Comparison of ENCODE assay signal across 18 cellular contexts in genomic region chr16:14056970-14057369, GRCh38. TPM values are rescaled to one million over a fixed set of nuclear protein-coding genes. Genes with fewer than 3 reads are reported as not detected.
DNase-seq lines count a peak whose midpoint lies in the region; ATAC-seq, FAIRE-seq and TF ChIP-seq lines count a peak whose summit lies in the region.
"Had no signal": no experiment of that assay in that cellular context is flagged by ENCODE, and none has a peak within 500 bp of the region (broad histone marks: within the 10 kb centered on the region; RNA-seq: fewer than 3 reads in every experiment).

No MANE protein-coding gene starts in this region.

- no peak for DNase-seq in right lobe of liver
- no peak for DNase-seq in HepG2 (ENCODE audit: low spot score)
- DNase-seq in esophagus muscularis mucosa (ENCODE audit: extremely low spot score): no peak
- no peak for DNase-seq in psoas muscle
- no peak for DNase-seq in medulla oblongata (ENCODE audit: extremely low spot score)
- DNase-seq in SIG-M5 treated with dmso at 0.1 percent for 504 hours (lab: John Stamatoyannopoulos, UW; ENCODE audit: unreplicated experiment): no peak
- DNase-seq in activated CD4-positive, alpha-beta memory T cell treated with anti-CD3 and anti-CD28 coated beads for 36 hours: no peak
- no peak for DNase-seq in suprapubic skin (ENCODE audit: low spot score in 2 of 2)
- DNase-seq: foreskin melanocyte; immature natural killer cell; mucosa of descending colon; NCI-H2107; NCI-H82; stimulated activated CD4-positive, alpha-beta T cell treated with anti-CD3 and anti-CD28 coated beads, Interleukin-1b, Interleukin-23, amount 100 ng/mL, for 48 hours; T-helper 17 cell; trophoblast cell had no signal

- CTCF ChIA-PET in HepG2 (lab: Yijun Ruan, JAX; ENCODE audit: low intra/inter-chr PET ratio, low total read pairs): no interaction called here
- CTCF ChIA-PET in activated CD4-positive, alpha-beta memory T cell treated with anti-CD3 and anti-CD28 coated beads for 36 hours (lab: Charles Lee): no interaction called here

- TF ChIP-seq EP300 in HepG2 (IDR thresholded peaks at IDR 0.05; ENCODE audit: low read depth in 2 of 2, low read length in 2 of 2) (no peak), HepG2 (CRISPR knock-in tag; IDR thresholded peaks at IDR 0.05; ENCODE audit: borderline replicate concordance) (no peak), esophagus muscularis mucosa (IDR thresholded peaks at IDR 0.05) (peak; percentile 25), suprapubic skin (IDR thresholded peaks at IDR 0.05) (no peak)

- H3K36me3 Mint-ChIP-seq in activated CD4-positive, alpha-beta memory T cell treated with anti-CD3 and anti-CD28 coated beads for 36 hours: no peaks in the 10 kb centered on the region
- H3K36me3 Mint-ChIP-seq: immature natural killer cell had no signal

- peak in 3 of 4 donors; percentile 33 to 52 (median 35) for ATAC-seq in right lobe of liver
- ATAC-seq in HepG2: no peak
- no peak for ATAC-seq in psoas muscle
- ATAC-seq: mucosa of descending colon, T-helper 17 cell had no signal

- TF ChIP-seq RAD21 in HepG2 (CRISPR knock-in tag; IDR thresholded peaks at IDR 0.05): no peak

- H3K9me3 ChIP-seq in right lobe of liver (no peaks in the 10 kb centered on the region), HepG2 (ENCODE audit: low read length) (0 out of 2 replicates have a peak, but pooled peaks cover 6% of the 10 kb centered on the region), esophagus muscularis mucosa (peaks cover 0 to 7% (median 2%) of the 10 kb centered on the region in 4 donors), psoas muscle (no peaks in the 10 kb centered on the region), suprapubic skin (no peaks in the 10 kb centered on the region)
- H3K9me3 ChIP-seq: mucosa of descending colon, ovary had no signal

- no peaks in the 10 kb centered on the region for H3K9me3 Mint-ChIP-seq in activated CD4-positive, alpha-beta memory T cell treated with anti-CD3 and anti-CD28 coated beads for 36 hours

- H3K27ac ChIP-seq in right lobe of liver (peak overlapping the region in 1 of 3 donors; percentile 24), HepG2 (ENCODE audit: extremely low read length, insufficient read depth, low read length) (no peak overlapping the region), esophagus muscularis mucosa (replicated peaks in 1 of 4) (peak overlapping the region in 3 of 4 donors; percentile 56 to 63 (median 63)), psoas muscle (peak overlapping the region; percentile 36), suprapubic skin (no peak overlapping the region)
- H3K27ac ChIP-seq: ovary, RWPE1 had no signal

- H3K36me3 ChIP-seq in right lobe of liver (no peaks in the 10 kb centered on the region), HepG2 (replicated peaks in 1 of 2; ENCODE audit: control insufficient read depth in 1 of 2, insufficient read depth in 2 of 2, low read length in 2 of 2) (no peaks in the 10 kb centered on the region), esophagus muscularis mucosa (no peaks in the 10 kb centered on the region), psoas muscle (ENCODE audit: insufficient read depth in 1 of 2, low read depth in 1 of 2) (no peaks in the 10 kb centered on the region), suprapubic skin (no peaks in the 10 kb centered on the region)
- H3K36me3 ChIP-seq: ovary had no signal

- H3K4me2 ChIP-seq in HepG2 (ENCODE audit: low read depth, low read length): no peak overlapping the region

- TF ChIP-seq CTCF in right lobe of liver (IDR thresholded peaks at IDR 0.05) (no peak), HepG2 (CRISPR knock-in tag; IDR thresholded peaks at IDR 0.05) (no peak), esophagus muscularis mucosa (IDR thresholded peaks at IDR 0.05) (no peak), psoas muscle (IDR thresholded peaks at IDR 0.05) (no peak), suprapubic skin (IDR thresholded peaks at IDR 0.05) (no peak)

- no peak overlapping the region for H3K9ac ChIP-seq in HepG2 (ENCODE audit: insufficient read depth, low read depth, low read length)

- intact Hi-C loops in right lobe of liver (cut with DNase I) (no loop called here), HepG2 (cut with micrococcal nuclease; ENCODE audit: unreplicated experiment) (no loop called here), esophagus muscularis mucosa (cut with DNase I) (no loop called here), psoas muscle (cut with DNase I) (no loop called here)
- intact Hi-C loops in activated CD4-positive, alpha-beta memory T cell treated with anti-CD3 and anti-CD28 coated beads for 36 hours (cut with micrococcal nuclease): no loop called here

- H3K27me3 ChIP-seq in right lobe of liver: no peaks in the 10 kb centered on the region
- H3K27me3 ChIP-seq in HepG2 (ENCODE audit: control insufficient read depth in 1 of 2, insufficient read depth in 2 of 2, low read length in 2 of 2): 0 out of 5 replicates have a peak, but pooled peaks cover 3 to 17% of the 10 kb centered on the region in 2 experiments
- H3K27me3 ChIP-seq in esophagus muscularis mucosa: no peaks in the 10 kb centered on the region
- H3K27me3 ChIP-seq in psoas muscle (ENCODE audit: insufficient read depth in 3 of 3, low read length in 2 of 3): no peaks in the 10 kb centered on the region
- H3K27me3 ChIP-seq in suprapubic skin: no peaks in the 10 kb centered on the region
- H3K27me3 ChIP-seq: ovary had no signal

- TF ChIP-seq POLR2A in right lobe of liver (IDR thresholded peaks at IDR 0.05) (no peak), HepG2 (IDR thresholded peaks at IDR 0.05; ENCODE audit: insufficient read depth in 1 of 2, low read depth in 2 of 2, low read length in 2 of 2) (no peak), esophagus muscularis mucosa (IDR thresholded peaks at IDR 0.05; ENCODE audit: low read depth) (no peak), suprapubic skin (IDR thresholded peaks at IDR 0.05) (no peak)

- no peak overlapping the region for H3K27ac Mint-ChIP-seq in activated CD4-positive, alpha-beta memory T cell treated with anti-CD3 and anti-CD28 coated beads for 36 hours
- H3K27ac Mint-ChIP-seq: immature natural killer cell, T-helper 17 cell had no signal

- no peak overlapping the region for H2AFZ ChIP-seq in HepG2 (ENCODE audit: low read length)

- in situ Hi-C loops in HepG2 (cut with HindIII; ENCODE audit: extremely low pct_ligation_motif_present, low pct_unique_long_range_greater_than_20kb): no loop called here

- H3K4me1 ChIP-seq in right lobe of liver (no peaks in the 10 kb centered on the region), HepG2 (ENCODE audit: insufficient read depth, low read length) (peaks cover 10% of the 10 kb centered on the region), esophagus muscularis mucosa (no peaks in the 10 kb centered on the region), psoas muscle (no peaks in the 10 kb centered on the region), suprapubic skin (no peaks in the 10 kb centered on the region)

- H3K27me3 Mint-ChIP-seq in activated CD4-positive, alpha-beta memory T cell treated with anti-CD3 and anti-CD28 coated beads for 36 hours: peaks cover 14% of the 10 kb centered on the region

- no TSS peak for BruUV-seq in HepG2 (replicated peaks; lab: Mats Ljungman, UMichigan)

- no peak for FAIRE-seq in HepG2 (lab: Jason Lieb, UNC)

- no peaks in the 10 kb centered on the region for H3K79me2 ChIP-seq in HepG2 (ENCODE audit: insufficient read depth, low read length)

- no peaks in the 10 kb centered on the region for H4K20me1 ChIP-seq in HepG2 (ENCODE audit: insufficient read depth, low read length)

- POLR2A ChIA-PET in HepG2 (lab: Yijun Ruan, JAX): no interaction called here
- POLR2A ChIA-PET in activated CD4-positive, alpha-beta memory T cell treated with anti-CD3 and anti-CD28 coated beads for 36 hours (lab: Charles Lee): no interaction called here

- H3K4me1 Mint-ChIP-seq in activated CD4-positive, alpha-beta memory T cell treated with anti-CD3 and anti-CD28 coated beads for 36 hours (ENCODE audit: low read depth): no peaks in the 10 kb centered on the region
- H3K4me1 Mint-ChIP-seq: immature natural killer cell, T-helper 17 cell had no signal

- no peak overlapping the region for H3K4me3 Mint-ChIP-seq in activated CD4-positive, alpha-beta memory T cell treated with anti-CD3 and anti-CD28 coated beads for 36 hours
- H3K4me3 Mint-ChIP-seq: immature natural killer cell, T-helper 17 cell had no signal

- WGBS in right lobe of liver (ENCODE audit: insufficient coverage, low coverage, low lambda C conversion rate, missing lambda C conversion rate): 45% methylated on average over 5 of the region's 5 CpGs
- WGBS in HepG2 (ENCODE audit: low lambda C conversion rate): 1% methylated on average over 5 of the region's 5 CpGs
- 74% methylated on average over 5 of the region's 5 CpGs for WGBS in esophagus muscularis mucosa
- 34 to 49% (median 44%) methylated on average over 5 of the region's 5 CpGs for WGBS in psoas muscle, 3 donors
- WGBS in suprapubic skin: 53% methylated on average over 5 of the region's 5 CpGs

- H3K4me3 ChIP-seq in right lobe of liver (no peak overlapping the region), HepG2 (replicated peaks in 1 of 3; ENCODE audit: insufficient read depth in 1 of 3, low read depth in 2 of 3, low read length in 3 of 3) (no peak overlapping the region), esophagus muscularis mucosa (no peak overlapping the region), psoas muscle (no peak overlapping the region), suprapubic skin (no peak overlapping the region)
- H3K4me3 ChIP-seq: mucosa of descending colon, ovary had no signal

RNA-seq across cellular contexts. Expression of gene MRTFB, which starts 14.1 kb away (rescaled TPM):
- 10 to 100 TPM; 15.7 to 23.9 (median 18.6) TPM for total RNA-seq in right lobe of liver
- total RNA-seq in HepG2 (2016; rRNA removed; fragmentation: Illumina TruSeq; extraction: Trizol): 11.4 and 17.3 TPM in 2 replicates
- total RNA-seq in HepG2 (2016; cell fraction: cytosol; rRNA removed; fragmentation: Illumina TruSeq; extraction: Trizol; ENCODE audit: low read depth): 4.2 and 4.8 TPM in 2 replicates
- 10.8 and 15.0 TPM in 2 replicates for total RNA-seq in HepG2 (2016; cell fraction: insoluble cytoplasmic fraction; rRNA removed; fragmentation: Illumina TruSeq; extraction: Trizol)
- total RNA-seq in HepG2 (2016; cell fraction: membrane; rRNA removed; fragmentation: Illumina TruSeq; extraction: Trizol): 7.1 and 8.5 TPM in 2 replicates
- 40.5 and 44.5 TPM in 2 replicates for total RNA-seq in HepG2 (2016; cell fraction: nucleus; rRNA removed; fragmentation: Illumina TruSeq; extraction: Trizol)
- polyA plus RNA-seq in HepG2 (2011; rRNA removed): 13.1 and 14.0 TPM in 2 replicates
- 8.5 and 10.2 TPM in 2 replicates for polyA plus RNA-seq in HepG2 (2011; cell fraction: cytosol; rRNA removed)
- 39.1 and 43.0 TPM in 2 replicates for polyA plus RNA-seq in HepG2 (2011; cell fraction: nucleus; rRNA removed)
- polyA plus RNA-seq in HepG2 (2012): 13.9 and 15.8 TPM in 2 replicates
- 1.2 and 1.9 TPM in 2 replicates for polyA plus RNA-seq in HepG2 (2016; cell fraction: cytosol; fragmentation: Illumina TruSeq; extraction: Trizol; ENCODE audit: low read depth)
- polyA plus RNA-seq in HepG2 (2016; cell fraction: insoluble cytoplasmic fraction; fragmentation: Illumina TruSeq; extraction: Trizol; ENCODE audit: low read depth): 14.8 and 15.2 TPM in 2 replicates
- 2.1 and 2.5 TPM in 2 replicates for polyA plus RNA-seq in HepG2 (2016; cell fraction: membrane; fragmentation: Illumina TruSeq; extraction: Trizol; ENCODE audit: low read depth)
- 23.7 and 31.6 TPM in 2 replicates for polyA plus RNA-seq in HepG2 (2016; cell fraction: nucleus; fragmentation: Illumina TruSeq; extraction: Trizol; ENCODE audit: insufficient read depth, low read depth)
- polyA minus RNA-seq in HepG2 (2011; rRNA and poly(A)+ RNA removed; ENCODE audit: low replicate concordance): 34.7 and 53.1 TPM in 2 replicates
- 14.7 and 19.0 TPM in 2 replicates for polyA minus RNA-seq in HepG2 (2011; cell fraction: cytosol; rRNA and poly(A)+ RNA removed)
- polyA minus RNA-seq in HepG2 (2011; cell fraction: nucleus; rRNA and poly(A)+ RNA removed): 94.1 and 111 TPM in 2 replicates
- 10 to 100 TPM; 36.3 to 63.6 (median 48.2) TPM for total RNA-seq in esophagus muscularis mucosa
- total RNA-seq in psoas muscle: 10 to 100 TPM; 14.1 to 26.3 (median 20.0) TPM
- polyA plus RNA-seq in psoas muscle: 1 to 10 TPM; 2.7 to 7.6 (median 3.6) TPM
- total RNA-seq in activated CD4-positive, alpha-beta memory T cell treated with anti-CD3 and anti-CD28 coated beads for 36 hours: 1 to 10 TPM; 8.8 to 9.7 TPM
- 100 to 1,000 TPM in 1 of 4 donors, 10 to 100 TPM in 3; 43.6 to 197 (median 65.5) TPM for total RNA-seq in suprapubic skin

Comparison
In these comparisons a context has a peak if more than half of its experiments do, and no peak if none do; other contexts are left out.
1. ATAC-seq: peak in right lobe of liver (3 of 4); none in HepG2 (single experiment) and psoas muscle (0 of 4).
2. H3K27ac ChIP-seq: peak in esophagus muscularis mucosa (3 of 4) and psoas muscle (single experiment); none in HepG2 (single experiment) and suprapubic skin (single experiment).